In genomic region chr5:151463137-151464029, GRCh38 we compare ENCODE assay signal across 13 cellular contexts. TPM values are rescaled to one million over a fixed set of nuclear protein-coding genes. Genes with fewer than 3 reads are reported as not detected.
DNase-seq lines count a peak whose midpoint lies in the region; TF ChIP-seq lines count a peak whose summit lies in the region.
"Had no signal": no experiment of that assay in that cellular context is flagged by ENCODE, and none has a peak within 500 bp of the region (broad histone marks: within the 10 kb centered on the region; RNA-seq: fewer than 3 reads in every experiment).

No MANE protein-coding gene starts in this region.

- H3K4me3 ChIP-seq in Peyer's patch (no peak overlapping the region), fibroblast of villous mesenchyme (ENCODE audit: low read depth, low read length) (no peak overlapping the region), retinal pigment epithelial cell (ENCODE audit: low read length) (no peak overlapping the region)

- no peaks in the 10 kb centered on the region for H3K9me3 ChIP-seq in Peyer's patch

- no peaks in the 10 kb centered on the region for H3K27me3 ChIP-seq in Peyer's patch

- peaks cover 0 to 43% (median 0%) of the 10 kb centered on the region in 3 donors for H3K36me3 ChIP-seq in Peyer's patch

- TF ChIP-seq CTCF in Peyer's patch (IDR thresholded peaks at IDR 0.05) (peak in 4 of 6 experiments; percentile 39 to 86 (median 83)), fibroblast of villous mesenchyme (IDR thresholded peaks at IDR 0.05; ENCODE audit: insufficient read depth, low read depth, low read length) (peak; percentile 40), retinal pigment epithelial cell (conservative IDR thresholded peaks at IDR 0.05; ENCODE audit: low read depth, low read length) (peak; percentile 66)

- no peak overlapping the region for H3K27ac ChIP-seq in Peyer's patch
- H3K27ac ChIP-seq: epithelial cell of prostate had no signal

- no peak for TF ChIP-seq POLR2A in Peyer's patch (IDR thresholded peaks at IDR 0.05)

- DNase-seq in DMS 273 (lab: John Stamatoyannopoulos, UW; ENCODE audit: unreplicated experiment) (peak; percentile 29), DMS 273 treated with DMSO at 0.1 percent for 48 hours (lab: John Stamatoyannopoulos, UW) (no peak), Peyer's patch (peak in 2 of 3 donors; percentile 57 to 68), fibroblast of villous mesenchyme (ENCODE audit: low read depth) (no peak), retinal pigment epithelial cell (ENCODE audit: low read depth) (no peak), EL (no peak), SHP77 treated with DMSO at 0.1 percent for 48 hours (lab: John Stamatoyannopoulos, UW) (no peak)
- DNase-seq in activated naive CD4-positive, alpha-beta T cell (lab: John Stamatoyannopoulos, UW): no peak
- DNase-seq: 8988T; activated CD4-positive, alpha-beta T cell treated with anti-CD3 and anti-CD28 coated beads, Interleukin-2, amount 10 ng/mL, durations not matched to agents 24 days and 14 days; GF-D8; NCI-H2081 treated with DMSO at 0.1 percent for 48 hours had no signal

- peaks cover 0 to 9% (median 0%) of the 10 kb centered on the region in 4 donors for H3K4me1 ChIP-seq in Peyer's patch

RNA-seq across cellular contexts. Expression of gene SLC36A1, which starts 16.0 kb away (rescaled TPM):
- total RNA-seq in Peyer's patch: 100 to 1,000 TPM in 2 of 4 donors, 10 to 100 TPM in 2; 23.9 to 171 (median 107) TPM
- 10.4 and 12.2 TPM in 2 replicates for total RNA-seq in fibroblast of villous mesenchyme

Comparison
In these comparisons a context has a peak if more than half of its experiments do, and no peak if none do; other contexts are left out.
1. DNase-seq: peak in DMS 273 (single experiment) and Peyer's patch (2 of 3); none in DMS 273 treated with DMSO at 0.1 percent for 48 hours (single experiment), fibroblast of villous mesenchyme (single experiment), retinal pigment epithelial cell (single experiment), EL (single experiment), activated naive CD4-positive, alpha-beta T cell (0 of 4) and SHP77 treated with DMSO at 0.1 percent for 48 hours (single experiment).
2. Peak in every context shown above with its lines, with median percentiles within 50 percentile points of each other: CTCF ChIP-seq.